In genomic region chr20:32521780-32522524, GRCh38 we compare ENCODE assay signal across 8 cellular contexts.
DNase-seq lines count a peak whose midpoint lies in the region; ATAC-seq, FAIRE-seq and TF ChIP-seq lines count a peak whose summit lies in the region.

No MANE protein-coding gene starts in this region.

- peaks cover 100% of the 10 kb centered on the region for H3K4me1 ChIP-seq in BLaER1
- peaks cover 0 to 12% of the 10 kb centered on the region in 2 donors for H3K4me1 ChIP-seq in lung (ENCODE audit: control insufficient read depth in 2 of 2, insufficient read depth in 2 of 2, low read length in 2 of 2)

- H3K9ac ChIP-seq in BLaER1 = 0 out of 2 replicates have a peak overlapping the region, but pooled peaks have one; percentile 4

- no peak overlapping the region for H3K4me3 ChIP-seq in BLaER1
- no peak overlapping the region for H3K4me3 ChIP-seq in lung

- ATAC-seq in lung (ENCODE audit: insufficient read depth, low FRiP score) = peak; percentile 84
- ATAC-seq in stimulated activated naive CD8-positive, alpha-beta T cell treated with anti-CD3 and anti-CD28 coated beads, Interleukin-15, Interleukin-2, amounts not matched to agents 100 U/mL and 50 U/mL, for 24 hours = peak; percentile 57

- TF ChIP-seq CTCF in lung (IDR thresholded peaks at IDR 0.05; ENCODE audit: control extremely low read depth, extremely low read depth) = peak; percentile 83

- H3K36me3 ChIP-seq in BLaER1 (peaks cover 49% of the 10 kb centered on the region), lung (ENCODE audit: control insufficient read depth in 2 of 2, insufficient read depth in 2 of 2, low read length in 2 of 2) (no peaks in the 10 kb centered on the region)

- H4K20me1 ChIP-seq in BLaER1 = peaks cover 45% of the 10 kb centered on the region

- no peaks in the 10 kb centered on the region for H3K9me3 ChIP-seq in BLaER1
- no peaks in the 10 kb centered on the region for H3K9me3 ChIP-seq in lung (ENCODE audit: control insufficient read depth in 2 of 2, insufficient read depth in 1 of 2, low read length in 1 of 2)

- H3K27ac ChIP-seq in BLaER1 = peak overlapping the region; percentile 66; the same call in 1 of the 2 replicates
- H3K27ac ChIP-seq in lung (ENCODE audit: low read depth in 1 of 2, low read length in 1 of 2) = no peak overlapping the region

- 21 to 22% methylated on average over 15 of the region's 15 CpGs for WGBS in lung, 2 donors

- no peak for TF ChIP-seq POLR2A in H54 (IDR thresholded peaks at IDR 0.05; ENCODE audit: low read depth, low read length)

- FAIRE-seq in H54 (lab: Jason Lieb, UNC) = no peak

- no peaks in the 10 kb centered on the region for H3K27me3 ChIP-seq in BLaER1
- H3K27me3 ChIP-seq in lung (ENCODE audit: control insufficient read depth, insufficient read depth) = no peaks in the 10 kb centered on the region

- H3K4me2 ChIP-seq in BLaER1 = peak overlapping the region; percentile 96

- DNase-seq in H54 (ENCODE audit: insufficient read length, low spot score) (peak; percentile 75), NCI-H460 (ENCODE audit: extremely low read depth, low read depth) (peak; percentile 50), dermis microvascular lymphatic vessel endothelial cell (ENCODE audit: low read depth in 2 of 2) (peak; percentile 41 to 65), lung (ENCODE audit: low spot score) (peak; percentile 68), GF-D8 (lab: John Stamatoyannopoulos, UW) (no peak)
- peak; percentile 60 to 64 for DNase-seq in activated CD4-positive, alpha-beta T cell treated with anti-CD3 and anti-CD28 coated beads, Interleukin-2, amount 50 U/mL, for 4 hours
- DNase-seq in stimulated activated naive CD8-positive, alpha-beta T cell treated with anti-CD3 and anti-CD28 coated beads, Interleukin-15, Interleukin-2, amounts not matched to agents 100 U/mL and 50 U/mL, for 24 hours = peak; percentile 80
